ENCODE assay signal across 9 cellular contexts in the genomic region with DNA sequence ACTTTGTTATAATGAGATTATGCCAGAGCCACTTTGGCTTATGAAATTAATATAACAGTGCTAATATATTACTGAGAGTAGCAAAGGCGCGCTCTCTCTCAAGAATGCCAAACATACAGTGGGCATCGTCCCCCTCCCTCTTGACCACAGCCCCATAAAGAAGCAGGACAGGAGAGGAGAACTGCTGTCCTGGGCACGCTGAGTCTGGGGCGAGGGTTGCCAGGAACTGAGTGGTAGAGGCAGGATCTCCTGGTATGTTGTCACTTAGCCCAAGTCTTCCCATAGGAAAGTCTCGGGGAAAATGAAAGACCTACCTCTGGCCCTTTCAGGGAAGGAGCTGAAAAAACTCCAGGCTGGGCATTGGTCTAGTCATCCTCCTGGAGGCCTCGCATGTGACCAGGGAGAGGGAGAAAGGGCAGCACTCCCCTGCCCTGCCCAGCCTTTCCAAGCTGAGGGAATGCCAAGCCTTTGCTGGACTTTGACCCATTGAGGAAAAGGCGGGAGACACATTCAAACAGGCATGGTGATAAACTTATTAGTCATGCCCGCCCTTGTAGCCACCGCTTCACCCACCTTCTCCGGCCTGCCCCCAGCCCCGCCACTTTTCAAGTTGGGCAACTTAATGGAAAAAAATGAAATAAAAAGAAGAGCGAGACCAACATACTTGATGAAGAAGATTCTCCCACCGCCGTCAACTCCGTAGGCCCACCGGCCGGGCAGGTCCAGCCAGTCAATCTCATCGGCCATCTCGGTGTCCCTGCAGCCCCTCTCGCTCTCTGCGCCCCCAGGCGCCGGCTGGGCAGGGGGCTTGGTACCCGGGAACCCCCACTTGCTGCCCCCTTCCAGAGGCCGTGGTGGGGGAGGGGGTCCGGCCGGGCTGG. TPM values are rescaled to one million over a fixed set of nuclear protein-coding genes. Genes with fewer than 3 reads are reported as not detected.
DNase-seq lines count a peak whose midpoint lies in the region; ATAC-seq and TF ChIP-seq lines count a peak whose summit lies in the region.
"Had no signal": no experiment of that assay in that cellular context is flagged by ENCODE, and none has a peak within 500 bp of the region (broad histone marks: within the 10 kb centered on the region; RNA-seq: fewer than 3 reads in every experiment).

No MANE protein-coding gene starts in this region.

- no peaks in the 10 kb centered on the region for H3K79me2 ChIP-seq in fibroblast of lung (ENCODE audit: control insufficient read depth, insufficient read depth, low read length)

- H3K4me2 ChIP-seq in fibroblast of lung (ENCODE audit: extremely low read depth, insufficient read depth, low read length) = peak overlapping the region; percentile 73

- no peak for DNase-seq in CD4-positive, alpha-beta memory T cell
- peak; percentile 46 for DNase-seq in Panc1 (ENCODE audit: low read depth, low spot score)
- DNase-seq in fibroblast of lung (ENCODE audit: low read depth in 2 of 2) = no peak
- DNase-seq in omental fat pad (ENCODE audit: low spot score) = no peak
- DNase-seq in NCI-H345 (lab: John Stamatoyannopoulos, UW) = no peak
- no peak for DNase-seq in NCI-H1694 treated with DMSO at 0.1 percent for 48 hours (lab: John Stamatoyannopoulos, UW)
- DNase-seq in T1000 (lab: John Stamatoyannopoulos, UW) = no peak
- DNase-seq: SIG-M5 had no signal

- no peaks in the 10 kb centered on the region for H3K9me3 Mint-ChIP-seq in CD4-positive, alpha-beta memory T cell

- no peak overlapping the region for H3K9ac ChIP-seq in fibroblast of lung (ENCODE audit: insufficient read depth, low read length)

- no peak overlapping the region for H2AFZ ChIP-seq in fibroblast of lung (ENCODE audit: low read length)

- ATAC-seq in Panc1 (peak; percentile 46), omental fat pad (ENCODE audit: low FRiP score) (peak; percentile 30), HG03045 (IDR thresholded peaks at IDR 0.05; ENCODE audit: unreplicated experiment) (no peak)

- peaks cover 12 to 16% of the 10 kb centered on the region in 2 donors for H3K27me3 Mint-ChIP-seq in CD4-positive, alpha-beta memory T cell

- no peak overlapping the region for H3K27ac ChIP-seq in CD4-positive, alpha-beta memory T cell (ENCODE audit: low read depth, low read length)
- no peak overlapping the region; the same call in 1 of the 2 replicates for H3K27ac ChIP-seq in Panc1 (ENCODE audit: low read length)
- H3K27ac ChIP-seq in fibroblast of lung (ENCODE audit: insufficient read depth, low read length) = no peak overlapping the region

- POLR2A ChIA-PET in CD4-positive, alpha-beta memory T cell (lab: Charles Lee; ENCODE audit: partially characterized antibody) = interaction anchor here (1.1 to 1.5 kb wide), 2 partner anchors 20 to 21 kb away, joined by 3 to 5 read pairs; no protein-coding TSS in a partner anchor
- POLR2A ChIA-PET in Panc1 (lab: Charles Lee) = interaction anchor here (0.6 kb wide), 2 partner anchors 9 to 98 kb away, joined by 3 read pairs; no protein-coding TSS in a partner anchor

- H3K27me3 ChIP-seq in CD4-positive, alpha-beta memory T cell (ENCODE audit: insufficient read depth, low read length) = peaks cover 26% of the 10 kb centered on the region
- H3K27me3 ChIP-seq in Panc1 (ENCODE audit: control insufficient read depth, insufficient read depth, low read length) (peaks cover 8% of the 10 kb centered on the region), fibroblast of lung (ENCODE audit: control insufficient read depth, insufficient read depth, low read length) (peaks cover 57% of the 10 kb centered on the region)

- no TSS peak for BruUV-seq in Panc1 (replicated peaks; lab: Mats Ljungman, UMichigan)

- peak overlapping the region; percentile 66 to 82 (median 74) for H3K4me3 Mint-ChIP-seq in CD4-positive, alpha-beta memory T cell

- peak overlapping the region in 1 of 7 donors; percentile 52 for H3K27ac Mint-ChIP-seq in CD4-positive, alpha-beta memory T cell

- no peak for TF ChIP-seq CTCF in Panc1 (IDR thresholded peaks at IDR 0.05)
- TF ChIP-seq CTCF in fibroblast of lung (conservative IDR thresholded peaks at IDR 0.05 in 1 of 2, IDR thresholded peaks at IDR 0.05 in 1 of 2; ENCODE audit: low read depth in 1 of 2, low read length in 2 of 2) = no peak
- no peak for TF ChIP-seq CTCF in omental fat pad (IDR thresholded peaks at IDR 0.05)

- intact Hi-C loops in CD4-positive, alpha-beta memory T cell (cut with micrococcal nuclease) = no loop called here
- intact Hi-C loops in Panc1 (cut with micrococcal nuclease; ENCODE audit: unreplicated experiment) = no loop called here

- H3K4me1 Mint-ChIP-seq in CD4-positive, alpha-beta memory T cell = peaks cover 9 to 16% (median 11%) of the 10 kb centered on the region in 4 donors

- in situ Hi-C loops in Panc1 (cut with HindIII; ENCODE audit: low pct_unique_long_range_greater_than_20kb, low sequenced_read_pairs) = no loop called here

- H3K4me1 ChIP-seq in CD4-positive, alpha-beta memory T cell (ENCODE audit: insufficient read depth, low read length) = peaks cover 11% of the 10 kb centered on the region
- H3K4me1 ChIP-seq in Panc1 (ENCODE audit: control insufficient read depth, insufficient read depth, low read length) (peaks cover 4% of the 10 kb centered on the region), fibroblast of lung (ENCODE audit: control insufficient read depth, extremely low read depth, insufficient read depth, low read length) (no peaks in the 10 kb centered on the region)

- H3K36me3 ChIP-seq in CD4-positive, alpha-beta memory T cell (ENCODE audit: insufficient read depth, low read length) = no peaks in the 10 kb centered on the region
- H3K36me3 ChIP-seq in Panc1 (ENCODE audit: control insufficient read depth, insufficient read depth, low read length) = no peaks in the 10 kb centered on the region
- no peaks in the 10 kb centered on the region for H3K36me3 ChIP-seq in fibroblast of lung (ENCODE audit: control insufficient read depth, insufficient read depth, low read length)

- no peaks in the 10 kb centered on the region for H3K9me3 ChIP-seq in CD4-positive, alpha-beta memory T cell (ENCODE audit: control insufficient read depth in 1 of 2, low read length in 2 of 2)
- H3K9me3 ChIP-seq in Panc1 (ENCODE audit: control insufficient read depth, insufficient read depth, low read depth, low read length) (no peaks in the 10 kb centered on the region), fibroblast of lung (ENCODE audit: control insufficient read depth, insufficient read depth, low read depth, low read length) (no peaks in the 10 kb centered on the region)

- no peaks in the 10 kb centered on the region for H4K20me1 ChIP-seq in fibroblast of lung (ENCODE audit: control insufficient read depth, extremely low read depth, insufficient read depth, low read length)

- H3K36me3 Mint-ChIP-seq in CD4-positive, alpha-beta memory T cell = no peaks in the 10 kb centered on the region

- CTCF ChIA-PET in CD4-positive, alpha-beta memory T cell (lab: Charles Lee; ENCODE audit: partially characterized antibody) = interaction anchor here (1.0 to 7.6 kb wide), 3 partner anchors 14 to 22 kb away, joined by 3 to 59 read pairs (median 10); no protein-coding TSS in a partner anchor
- CTCF ChIA-PET in Panc1 (lab: Charles Lee) = no interaction called here

- peak overlapping the region in 1 of 2 donors; percentile 51 for H3K4me3 ChIP-seq in CD4-positive, alpha-beta memory T cell (ENCODE audit: low read length in 2 of 2)
- H3K4me3 ChIP-seq in Panc1 (ENCODE audit: low read depth in 2 of 2, low read length in 2 of 2) (peak overlapping the region; percentile 54 to 64), fibroblast of lung (replicated peaks in 1 of 4; ENCODE audit: control extremely low read depth in 1 of 4, insufficient read depth in 1 of 4, low read depth in 3 of 4, low read length in 4 of 4) (peak overlapping the region in 1 of 4 experiments; percentile 50)

RNA-seq across cellular contexts. Expression of gene PLEKHA6, which starts 17.4 kb away (rescaled TPM):
- total RNA-seq in CD4-positive, alpha-beta memory T cell = under 1 TPM; 0.52 to 0.89 TPM
- under 1 TPM in 1 of 2 donors, not detected in 1; 0.15 TPM for polyA plus RNA-seq in CD4-positive, alpha-beta memory T cell
- total RNA-seq in Panc1 (2021; ENCODE audit: unreplicated experiment) = 5.5 TPM
- polyA plus RNA-seq in Panc1 (2012; ENCODE audit: insufficient read length) = 0.53 TPM
- total RNA-seq in fibroblast of lung = 1.5 and 3.8 TPM in 2 replicates
- polyA plus RNA-seq in fibroblast of lung = 1.6 and 4.3 TPM in 2 replicates
- polyA plus RNA-seq in fibroblast of lung (2012) = 2.8 and 6.7 TPM in 2 replicates
- polyA minus RNA-seq in fibroblast of lung (ENCODE audit: low replicate concordance) = 4.9 and 14.1 TPM in 2 replicates
- 10 to 100 TPM in 2 of 4 donors, 1 to 10 TPM in 2; 2.9 to 13.1 (median 7.5) TPM for total RNA-seq in omental fat pad

RNA-seq across cellular contexts. Expression of gene PPP1R15B, which starts 34.5 kb away (rescaled TPM):
- total RNA-seq in CD4-positive, alpha-beta memory T cell = 10 to 100 TPM; 78.0 to 81.1 TPM
- 10 to 100 TPM; 17.9 to 20.4 TPM for polyA plus RNA-seq in CD4-positive, alpha-beta memory T cell
- total RNA-seq in Panc1 (2021; ENCODE audit: unreplicated experiment) (51.1 TPM), fibroblast of lung (26.7 and 27.7 TPM in 2 replicates), omental fat pad (100 to 1,000 TPM in 2 of 4 donors, 10 to 100 TPM in 2; 62.3 to 238 (median 124) TPM)
- 14.8 TPM for polyA plus RNA-seq in Panc1 (2012; ENCODE audit: insufficient read length)
- 22.4 and 26.3 TPM in 2 replicates for polyA plus RNA-seq in fibroblast of lung
- polyA plus RNA-seq in fibroblast of lung (2012) = 12.7 and 13.6 TPM in 2 replicates
- 20.3 and 26.8 TPM in 2 replicates for polyA minus RNA-seq in fibroblast of lung (ENCODE audit: low replicate concordance)
